ENCODE assay signal across 11 cellular contexts in genomic region chr2:149169653-149170052, GRCh38.
A peak's percentile ranks its signal among the peaks of the same experiment; 100 is the strongest.
DNase-seq lines count a peak whose midpoint lies in the region; ATAC-seq and TF ChIP-seq lines count a peak whose summit lies in the region.
"Had no signal": no experiment of that assay in that cellular context is flagged by ENCODE, and none has a peak within 500 bp of the region (broad histone marks: within the 10 kb centered on the region; RNA-seq: fewer than 3 reads in every experiment).

No MANE protein-coding gene starts in this region.

- H3K4me3 Mint-ChIP-seq in activated CD4-positive, alpha-beta memory T cell treated with anti-CD3 and anti-CD28 coated beads for 36 hours, result no peak overlapping the region
- no peak overlapping the region for H3K4me3 Mint-ChIP-seq in activated CD4-positive, alpha-beta memory T cell treated with anti-CD3 and anti-CD28 coated beads, Interleukin-2, amount 10 ng/mL, durations not matched to agents 7 days and 5 days
- H3K4me3 Mint-ChIP-seq in WTC11, result no peak overlapping the region

- H3K4me1 ChIP-seq in foreskin keratinocyte, result peaks cover 25% of the 10 kb centered on the region
- peaks cover 0 to 3% (median 0%) of the 10 kb centered on the region in 4 donors for H3K4me1 ChIP-seq in stomach
- H3K4me1 ChIP-seq in gastroesophageal sphincter, result no peaks in the 10 kb centered on the region

- H3K9me3 Mint-ChIP-seq in activated CD4-positive, alpha-beta memory T cell treated with anti-CD3 and anti-CD28 coated beads for 36 hours, result peaks cover 13% of the 10 kb centered on the region
- H3K9me3 Mint-ChIP-seq in activated CD4-positive, alpha-beta memory T cell treated with anti-CD3 and anti-CD28 coated beads, Interleukin-2, amount 10 ng/mL, durations not matched to agents 7 days and 5 days, result peaks cover 8% of the 10 kb centered on the region
- peaks cover 19% of the 10 kb centered on the region for H3K9me3 Mint-ChIP-seq in WTC11

- ATAC-seq in foreskin keratinocyte (peak; percentile 94), WTC11 (no peak), HG02970 (IDR thresholded peaks at IDR 0.05; ENCODE audit: low FRiP score, unreplicated experiment) (no peak), gastroesophageal sphincter (no peak)
- ATAC-seq: Panc1 had no signal

- TF ChIP-seq CTCF in foreskin keratinocyte (conservative IDR thresholded peaks at IDR 0.05) (no peak), stomach (IDR thresholded peaks at IDR 0.05) (no peak), WTC11 (IDR thresholded peaks at IDR 0.05) (no peak), gastroesophageal sphincter (IDR thresholded peaks at IDR 0.05) (no peak)

- peaks cover 2% of the 10 kb centered on the region for H3K36me3 Mint-ChIP-seq in activated CD4-positive, alpha-beta memory T cell treated with anti-CD3 and anti-CD28 coated beads for 36 hours
- no peaks in the 10 kb centered on the region for H3K36me3 Mint-ChIP-seq in activated CD4-positive, alpha-beta memory T cell treated with anti-CD3 and anti-CD28 coated beads, Interleukin-2, amount 10 ng/mL, durations not matched to agents 7 days and 5 days (ENCODE audit: low read depth)
- no peaks in the 10 kb centered on the region for H3K36me3 Mint-ChIP-seq in WTC11

- peaks cover 7% of the 10 kb centered on the region for H3K27me3 Mint-ChIP-seq in activated CD4-positive, alpha-beta memory T cell treated with anti-CD3 and anti-CD28 coated beads for 36 hours
- peaks cover 3% of the 10 kb centered on the region for H3K27me3 Mint-ChIP-seq in activated CD4-positive, alpha-beta memory T cell treated with anti-CD3 and anti-CD28 coated beads, Interleukin-2, amount 10 ng/mL, durations not matched to agents 7 days and 5 days
- H3K27me3 Mint-ChIP-seq in WTC11 (ENCODE audit: low read depth), result no peaks in the 10 kb centered on the region

- peak overlapping the region; percentile 75 for H3K27ac ChIP-seq in foreskin keratinocyte
- H3K27ac ChIP-seq in stomach, result peak overlapping the region in 3 of 5 donors; percentile 41 to 66 (median 41)
- H3K27ac ChIP-seq in gastroesophageal sphincter, result no peak overlapping the region
- H3K27ac ChIP-seq: neutrophil had no signal

- peaks cover 19% of the 10 kb centered on the region for H3K4me1 Mint-ChIP-seq in activated CD4-positive, alpha-beta memory T cell treated with anti-CD3 and anti-CD28 coated beads for 36 hours (ENCODE audit: low read depth)
- peaks cover 10% of the 10 kb centered on the region for H3K4me1 Mint-ChIP-seq in activated CD4-positive, alpha-beta memory T cell treated with anti-CD3 and anti-CD28 coated beads, Interleukin-2, amount 10 ng/mL, durations not matched to agents 7 days and 5 days
- peaks cover 8% of the 10 kb centered on the region for H3K4me1 Mint-ChIP-seq in WTC11

- CTCF ChIA-PET in activated CD4-positive, alpha-beta memory T cell treated with anti-CD3 and anti-CD28 coated beads for 36 hours (lab: Charles Lee), result interaction anchor here (1.3 kb wide), 1 partner anchor 9 kb away, joined by 3 read pairs; no protein-coding TSS in a partner anchor
- CTCF ChIA-PET in activated CD4-positive, alpha-beta memory T cell treated with anti-CD3 and anti-CD28 coated beads, Interleukin-2, amount 10 ng/mL, durations not matched to agents 7 days and 5 days (lab: Charles Lee), result no interaction called here
- CTCF ChIA-PET in WTC11 (lab: Charles Lee), result no interaction called here

- POLR2A ChIA-PET in activated CD4-positive, alpha-beta memory T cell treated with anti-CD3 and anti-CD28 coated beads for 36 hours (lab: Charles Lee), result no interaction called here
- POLR2A ChIA-PET in activated CD4-positive, alpha-beta memory T cell treated with anti-CD3 and anti-CD28 coated beads, Interleukin-2, amount 10 ng/mL, durations not matched to agents 7 days and 5 days (lab: Charles Lee), result no interaction called here
- POLR2A ChIA-PET in WTC11 (lab: Charles Lee), result no interaction called here

- TF ChIP-seq EP300 in stomach (IDR thresholded peaks at IDR 0.05) (no peak), gastroesophageal sphincter (IDR thresholded peaks at IDR 0.05) (no peak)

- H3K27ac Mint-ChIP-seq in activated CD4-positive, alpha-beta memory T cell treated with anti-CD3 and anti-CD28 coated beads for 36 hours, result no peak overlapping the region
- no peak overlapping the region for H3K27ac Mint-ChIP-seq in activated CD4-positive, alpha-beta memory T cell treated with anti-CD3 and anti-CD28 coated beads, Interleukin-2, amount 10 ng/mL, durations not matched to agents 7 days and 5 days
- H3K27ac Mint-ChIP-seq in WTC11, result no peak overlapping the region

- H3K36me3 ChIP-seq in stomach (no peaks in the 10 kb centered on the region), gastroesophageal sphincter (no peaks in the 10 kb centered on the region)
- H3K36me3 ChIP-seq: neutrophil had no signal

- DNase-seq in activated CD4-positive, alpha-beta memory T cell treated with anti-CD3 and anti-CD28 coated beads for 36 hours, result peak; percentile 10
- DNase-seq in activated CD4-positive, alpha-beta memory T cell treated with anti-CD3 and anti-CD28 coated beads, Interleukin-2, amount 10 ng/mL, durations not matched to agents 7 days and 5 days, result no peak
- peak; percentile 17 for DNase-seq in NCI-H748 treated with DMSO at 0.1 percent for 48 hours (lab: John Stamatoyannopoulos, UW)
- peak; percentile 85 to 90 for DNase-seq in foreskin keratinocyte
- DNase-seq in stomach, result peak; percentile 46
- DNase-seq in WTC11 (ENCODE audit: low spot score), result no peak
- DNase-seq: central memory CD4-positive, alpha-beta T cell had no signal

- H3K9me3 ChIP-seq in stomach (peaks cover 0 to 6% (median 0%) of the 10 kb centered on the region in 4 donors), gastroesophageal sphincter (peaks cover 0 to 9% (median 0%) of the 10 kb centered on the region in 3 donors)
- H3K9me3 ChIP-seq: neutrophil had no signal

- intact Hi-C loops in activated CD4-positive, alpha-beta memory T cell treated with anti-CD3 and anti-CD28 coated beads for 36 hours (cut with micrococcal nuclease), result loop anchor here (1.0 to 10.0 kb wide), 4 partner anchors 8 to 395 kb away; no protein-coding TSS in a partner anchor
- intact Hi-C loops in stomach (cut with DNase I; ENCODE audit: low total_unique reads), result no loop called here

- 29 to 60% (median 34%) methylated on average over 4 of the region's 4 CpGs for WGBS in stomach, 5 donors
- WGBS in gastroesophageal sphincter (ENCODE audit: low coverage in 1 of 2), 2 donors, result 52 to 72% methylated on average over 4 of the region's 4 CpGs

- TF ChIP-seq POLR2A in stomach (IDR thresholded peaks at IDR 0.05) (no peak), gastroesophageal sphincter (IDR thresholded peaks at IDR 0.05) (no peak)

- H3K4me3 ChIP-seq in stomach (no peak overlapping the region), gastroesophageal sphincter (no peak overlapping the region)

- H3K27me3 ChIP-seq in foreskin keratinocyte (no peaks in the 10 kb centered on the region), stomach (no peaks in the 10 kb centered on the region), gastroesophageal sphincter (no peaks in the 10 kb centered on the region)
- H3K27me3 ChIP-seq: neutrophil had no signal

TF ChIP-seq in WTC11, 78 proteins besides CTCF, POLR2A, EP300 and RAD21 (continues in another document):
- no peak for TF ChIP-seq ESRRA (CRISPR knock-in tag; IDR thresholded peaks at IDR 0.05; ENCODE audit: borderline replicate concordance)
- TF ChIP-seq, protein P1, sequence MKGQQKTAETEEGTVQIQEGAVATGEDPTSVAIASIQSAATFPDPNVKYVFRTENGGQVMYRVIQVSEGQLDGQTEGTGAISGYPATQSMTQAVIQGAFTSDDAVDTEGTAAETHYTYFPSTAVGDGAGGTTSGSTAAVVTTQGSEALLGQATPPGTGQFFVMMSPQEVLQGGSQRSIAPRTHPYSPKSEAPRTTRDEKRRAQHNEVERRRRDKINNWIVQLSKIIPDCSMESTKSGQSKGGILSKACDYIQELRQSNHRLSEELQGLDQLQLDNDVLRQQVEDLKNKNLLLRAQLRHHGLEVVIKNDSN (CRISPR knock-in tag; IDR thresholded peaks at IDR 0.05), result no peak
- TF ChIP-seq CREM (CRISPR knock-in tag; IDR thresholded peaks at IDR 0.05), result no peak
- no peak for TF ChIP-seq ZNF671 (CRISPR knock-in tag; IDR thresholded peaks at IDR 0.05)
- no peak for TF ChIP-seq ZBTB21 (CRISPR knock-in tag; IDR thresholded peaks at IDR 0.05; ENCODE audit: borderline replicate concordance)
- TF ChIP-seq, protein P2, sequence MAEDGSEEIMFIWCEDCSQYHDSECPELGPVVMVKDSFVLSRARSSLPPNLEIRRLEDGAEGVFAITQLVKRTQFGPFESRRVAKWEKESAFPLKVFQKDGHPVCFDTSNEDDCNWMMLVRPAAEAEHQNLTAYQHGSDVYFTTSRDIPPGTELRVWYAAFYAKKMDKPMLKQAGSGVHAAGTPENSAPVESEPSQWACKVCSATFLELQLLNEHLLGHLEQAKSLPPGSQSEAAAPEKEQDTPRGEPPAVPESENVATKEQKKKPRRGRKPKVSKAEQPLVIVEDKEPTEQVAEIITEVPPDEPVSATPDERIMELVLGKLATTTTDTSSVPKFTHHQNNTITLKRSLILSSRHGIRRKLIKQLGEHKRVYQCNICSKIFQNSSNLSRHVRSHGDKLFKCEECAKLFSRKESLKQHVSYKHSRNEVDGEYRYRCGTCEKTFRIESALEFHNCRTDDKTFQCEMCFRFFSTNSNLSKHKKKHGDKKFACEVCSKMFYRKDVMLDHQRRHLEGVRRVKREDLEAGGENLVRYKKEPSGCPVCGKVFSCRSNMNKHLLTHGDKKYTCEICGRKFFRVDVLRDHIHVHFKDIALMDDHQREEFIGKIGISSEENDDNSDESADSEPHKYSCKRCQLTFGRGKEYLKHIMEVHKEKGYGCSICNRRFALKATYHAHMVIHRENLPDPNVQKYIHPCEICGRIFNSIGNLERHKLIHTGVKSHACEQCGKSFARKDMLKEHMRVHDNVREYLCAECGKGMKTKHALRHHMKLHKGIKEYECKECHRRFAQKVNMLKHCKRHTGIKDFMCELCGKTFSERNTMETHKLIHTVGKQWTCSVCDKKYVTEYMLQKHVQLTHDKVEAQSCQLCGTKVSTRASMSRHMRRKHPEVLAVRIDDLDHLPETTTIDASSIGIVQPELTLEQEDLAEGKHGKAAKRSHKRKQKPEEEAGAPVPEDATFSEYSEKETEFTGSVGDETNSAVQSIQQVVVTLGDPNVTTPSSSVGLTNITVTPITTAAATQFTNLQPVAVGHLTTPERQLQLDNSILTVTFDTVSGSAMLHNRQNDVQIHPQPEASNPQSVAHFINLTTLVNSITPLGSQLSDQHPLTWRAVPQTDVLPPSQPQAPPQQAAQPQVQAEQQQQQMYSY (CRISPR knock-in tag; IDR thresholded peaks at IDR 0.05), result no peak
- TF ChIP-seq GTF2I (CRISPR knock-in tag; conservative IDR thresholded peaks at IDR 0.05), result no peak
- no peak for TF ChIP-seq EMX1 (CRISPR knock-in tag; IDR thresholded peaks at IDR 0.05)
- no peak for TF ChIP-seq ZNF416 (CRISPR knock-in tag; IDR thresholded peaks at IDR 0.05)

Comparison
In these comparisons a context has a peak if more than half of its experiments do, and no peak if none do; other contexts are left out.
1. DNase-seq: peak in activated CD4-positive, alpha-beta memory T cell treated with anti-CD3 and anti-CD28 coated beads for 36 hours (single experiment), NCI-H748 treated with DMSO at 0.1 percent for 48 hours (single experiment), foreskin keratinocyte (2 of 2) and stomach (single experiment); none in activated CD4-positive, alpha-beta memory T cell treated with anti-CD3 and anti-CD28 coated beads, Interleukin-2, amount 10 ng/mL, durations not matched to agents 7 days and 5 days (single experiment) and WTC11 (single experiment).
2. H3K27ac ChIP-seq: peak in foreskin keratinocyte (single experiment) and stomach (3 of 5); none in gastroesophageal sphincter (0 of 4).